ENCODE assay signal across 8 cellular contexts in the genomic region with DNA sequence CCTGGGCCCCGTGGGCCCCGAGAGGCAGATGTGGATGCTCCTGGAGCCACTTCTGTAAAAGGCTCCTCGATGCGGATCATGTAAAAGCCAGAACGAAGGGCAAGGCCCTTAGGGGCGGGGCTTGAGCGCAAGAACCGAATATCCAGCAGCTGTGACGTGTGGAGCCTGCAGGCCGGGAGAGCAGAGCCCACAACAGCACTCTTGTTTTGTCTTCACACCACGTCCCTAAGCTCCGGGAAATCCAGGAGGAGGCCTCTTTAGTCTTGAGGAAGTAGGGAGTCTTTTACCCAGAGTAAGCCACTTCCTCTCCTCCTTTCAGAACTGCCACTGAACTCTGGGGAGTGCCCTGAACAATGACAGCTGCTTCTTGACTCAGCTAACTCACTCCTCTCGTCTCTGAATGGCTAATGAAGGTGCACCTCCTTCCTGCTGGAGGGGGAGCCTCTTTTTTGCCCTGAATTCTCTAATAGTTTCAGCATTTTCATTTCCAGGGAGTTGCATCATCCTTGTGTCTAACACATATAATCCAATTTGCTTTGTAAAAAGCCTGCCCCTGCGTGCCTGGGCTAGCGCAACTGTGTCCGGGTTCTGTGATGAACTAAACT. TPM values are rescaled to one million over a fixed set of nuclear protein-coding genes. Genes with fewer than 3 reads are reported as not detected.
DNase-seq lines count a peak whose midpoint lies in the region; ATAC-seq, FAIRE-seq and TF ChIP-seq lines count a peak whose summit lies in the region.

No MANE protein-coding gene starts in this region.

- H3K9me3 Mint-ChIP-seq in nephron progenitor cell = peaks cover 16% of the 10 kb centered on the region

- no peak overlapping the region for H3K4me3 Mint-ChIP-seq in nephron progenitor cell

- peak overlapping the region; percentile 68 for H3K27ac Mint-ChIP-seq in nephron progenitor cell

- no peak for ATAC-seq in GM21528 (IDR thresholded peaks at IDR 0.05; ENCODE audit: low FRiP score, unreplicated experiment)
- no peak for ATAC-seq in GM21390 (IDR thresholded peaks at IDR 0.05; ENCODE audit: unreplicated experiment)

- H3K9me3 ChIP-seq in fibroblast of lung (ENCODE audit: control insufficient read depth, insufficient read depth, low read depth, low read length) = no peaks in the 10 kb centered on the region

- H2AFZ ChIP-seq in fibroblast of lung (ENCODE audit: low read length) = peak overlapping the region; percentile 51

- peak overlapping the region; percentile 41 for H3K9ac ChIP-seq in fibroblast of lung (ENCODE audit: insufficient read depth, low read length)

- H3K27me3 ChIP-seq in fibroblast of lung (ENCODE audit: control insufficient read depth, insufficient read depth, low read length) = no peaks in the 10 kb centered on the region

- H3K4me2 ChIP-seq in fibroblast of lung (ENCODE audit: extremely low read depth, insufficient read depth, low read length) = peak overlapping the region; percentile 41

- H3K4me1 ChIP-seq in fibroblast of lung (ENCODE audit: control insufficient read depth, extremely low read depth, insufficient read depth, low read length) = peaks cover 10% of the 10 kb centered on the region

- peak overlapping the region; percentile 79 for H3K27ac ChIP-seq in fibroblast of lung (ENCODE audit: insufficient read depth, low read length)

- peak; percentile 87 for FAIRE-seq in GM18507 (lab: Jason Lieb, UNC)

- H4K20me1 ChIP-seq in fibroblast of lung (ENCODE audit: control insufficient read depth, extremely low read depth, insufficient read depth, low read length) = no peaks in the 10 kb centered on the region

- no peak for TF ChIP-seq CTCF in fibroblast of lung (conservative IDR thresholded peaks at IDR 0.05 in 1 of 2, IDR thresholded peaks at IDR 0.05 in 1 of 2; ENCODE audit: low read depth in 1 of 2, low read length in 2 of 2)
- TF ChIP-seq CTCF in nephron progenitor cell (IDR thresholded peaks at IDR 0.05) = no peak

- DNase-seq in GM18507 (ENCODE audit: extremely low spot score, insufficient read length, low read depth) (no peak), NCI-H128 (lab: John Stamatoyannopoulos, UW; ENCODE audit: unreplicated experiment) (peak; percentile 10), fibroblast of lung (ENCODE audit: low read depth in 2 of 2) (peak; percentile 68 to 96), nephron progenitor cell (no peak), T-helper 9 cell (no peak)
- DNase-seq in activated CD4-positive, alpha-beta T cell treated with anti-CD3 and anti-CD28 coated beads, Interleukin-2, amount 50 U/mL, for 48 hours = peak; percentile 43 to 56

- no peaks in the 10 kb centered on the region for H3K27me3 Mint-ChIP-seq in nephron progenitor cell (ENCODE audit: low read depth, poor library complexity)

- H3K4me1 Mint-ChIP-seq in nephron progenitor cell = peaks cover 11% of the 10 kb centered on the region

- peaks cover 75% of the 10 kb centered on the region for H3K36me3 Mint-ChIP-seq in nephron progenitor cell (ENCODE audit: low read depth)

- no peaks in the 10 kb centered on the region for H3K79me2 ChIP-seq in fibroblast of lung (ENCODE audit: control insufficient read depth, insufficient read depth, low read length)

- H3K4me3 ChIP-seq in fibroblast of lung (replicated peaks in 1 of 4; ENCODE audit: control extremely low read depth in 1 of 4, insufficient read depth in 1 of 4, low read depth in 3 of 4, low read length in 4 of 4) = peak overlapping the region in 1 of 4 experiments; percentile 45

- H3K36me3 ChIP-seq in fibroblast of lung (ENCODE audit: control insufficient read depth, insufficient read depth, low read length) = peaks cover 5% of the 10 kb centered on the region

RNA-seq across cellular contexts. Expression of a gene that starts 12.5 kb away (rescaled TPM):
- 15.4 and 16.0 TPM in 2 replicates for total RNA-seq in fibroblast of lung
- 19.3 and 27.7 TPM in 2 replicates for polyA plus RNA-seq in fibroblast of lung
- 14.9 and 22.4 TPM in 2 replicates for polyA plus RNA-seq in fibroblast of lung (2012)
- polyA minus RNA-seq in fibroblast of lung (ENCODE audit: low replicate concordance) = 33.3 and 48.8 TPM in 2 replicates

RNA-seq across cellular contexts. Expression of a gene that starts 23.1 kb away (rescaled TPM):
- 2.1 and 3.1 TPM in 2 replicates for total RNA-seq in fibroblast of lung
- polyA plus RNA-seq in fibroblast of lung = 0.10 and 0.14 TPM in 2 replicates
- 0.24 and 0.45 TPM in 2 replicates for polyA plus RNA-seq in fibroblast of lung (2012)
- 0.51 TPM in 1 of 2 replicates, not detected in the other for polyA minus RNA-seq in fibroblast of lung (ENCODE audit: low replicate concordance)

Comparison
In these comparisons a context has a peak if more than half of its experiments do, and no peak if none do; other contexts are left out.
1. DNase-seq: peak in NCI-H128 (single experiment), activated CD4-positive, alpha-beta T cell treated with anti-CD3 and anti-CD28 coated beads, Interleukin-2, amount 50 U/mL, for 48 hours (2 of 2) and fibroblast of lung (2 of 2); none in GM18507 (single experiment), nephron progenitor cell (single experiment) and T-helper 9 cell (single experiment).